ENCODE assay signal across 13 cellular contexts in the genomic region with DNA sequence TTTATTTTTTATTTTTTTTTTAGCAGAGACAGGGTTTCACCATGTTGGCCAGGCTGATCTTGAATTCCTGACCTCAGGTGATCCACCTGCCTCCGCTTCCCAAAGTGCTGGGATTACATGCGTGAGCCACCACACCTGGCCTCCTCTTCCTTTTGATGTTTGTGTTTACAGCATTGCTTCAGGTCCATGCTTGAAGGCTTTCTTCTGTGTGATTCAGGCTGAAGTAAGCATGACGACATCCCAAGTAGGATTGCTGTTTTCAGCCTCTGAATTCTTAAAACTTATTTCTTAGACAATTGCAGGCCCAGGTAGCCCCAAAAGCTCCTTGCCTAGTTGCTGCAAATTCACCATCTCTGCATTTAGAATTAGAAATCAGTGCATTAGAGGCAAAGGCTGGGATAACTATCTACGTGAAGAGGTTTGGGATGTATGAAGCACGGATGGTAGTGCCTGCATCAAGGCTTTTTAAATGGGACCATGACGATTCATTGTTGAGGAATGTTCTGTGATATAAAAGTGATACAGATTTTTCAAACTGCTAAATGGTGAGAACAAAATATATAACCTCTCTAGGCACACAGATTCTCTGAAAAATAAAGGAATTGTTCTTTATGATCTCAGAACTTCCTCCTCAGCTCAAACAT. TPM values are rescaled to one million over a fixed set of nuclear protein-coding genes. Genes with fewer than 3 reads are reported as not detected.
DNase-seq lines count a peak whose midpoint lies in the region; ATAC-seq and TF ChIP-seq lines count a peak whose summit lies in the region.
"Had no signal": no experiment of that assay in that cellular context is flagged by ENCODE, and none has a peak within 500 bp of the region (broad histone marks: within the 10 kb centered on the region; RNA-seq: fewer than 3 reads in every experiment).

No MANE protein-coding gene starts in this region.

- TF ChIP-seq POLR2A in adrenal gland (IDR thresholded peaks at IDR 0.05): no peak

- 60 to 74% (median 68%) methylated on average over 6 of the region's 6 CpGs for WGBS in adrenal gland, 4 donors

- peak overlapping the region in 2 of 3 donors; percentile 55 to 68 for H3K27ac Mint-ChIP-seq in CD4-positive, CD25-positive, alpha-beta regulatory T cell

- no peaks in the 10 kb centered on the region for H3K27me3 ChIP-seq in CD4-positive, CD25-positive, alpha-beta regulatory T cell (ENCODE audit: control insufficient read depth, insufficient read depth, low read length)
- H3K27me3 ChIP-seq in adrenal gland: no peaks in the 10 kb centered on the region
- no peaks in the 10 kb centered on the region for H3K27me3 ChIP-seq in mucosa of stomach (ENCODE audit: control insufficient read depth, insufficient read depth, low read length)
- H3K27me3 ChIP-seq in dorsolateral prefrontal cortex: no peaks in the 10 kb centered on the region
- H3K27me3 ChIP-seq: colonic mucosa had no signal

- peaks cover 8% of the 10 kb centered on the region for H3K36me3 Mint-ChIP-seq in CD4-positive, CD25-positive, alpha-beta regulatory T cell

- no peak overlapping the region for H3K4me3 ChIP-seq in CD4-positive, CD25-positive, alpha-beta regulatory T cell (ENCODE audit: low read depth, low read length)
- H3K4me3 ChIP-seq in adrenal gland (peak overlapping the region in 1 of 4 donors; percentile 95), mucosa of stomach (ENCODE audit: low read length) (no peak overlapping the region), dorsolateral prefrontal cortex (peak overlapping the region in 21 of 59 donors; percentile 3 to 100 (median 93))
- H3K4me3 ChIP-seq: colonic mucosa had no signal

- H3K9ac ChIP-seq in mucosa of stomach (ENCODE audit: low read length): peak overlapping the region; percentile 35

- H3K27ac ChIP-seq in CD4-positive, CD25-positive, alpha-beta regulatory T cell (ENCODE audit: insufficient read depth, low read length, poor library complexity, severe bottlenecking): no peak overlapping the region
- peak overlapping the region in 3 of 5 donors; percentile 46 to 100 (median 96) for H3K27ac ChIP-seq in adrenal gland
- H3K27ac ChIP-seq in dorsolateral prefrontal cortex: peak overlapping the region in 1 of 59 donors; percentile 18
- H3K27ac ChIP-seq: colonic mucosa had no signal

- H3K27me3 Mint-ChIP-seq in CD4-positive, CD25-positive, alpha-beta regulatory T cell: no peaks in the 10 kb centered on the region

- peaks cover 37 to 68% (median 49%) of the 10 kb centered on the region in 4 donors for H3K4me1 Mint-ChIP-seq in CD4-positive, CD25-positive, alpha-beta regulatory T cell

- H3K9me3 ChIP-seq in CD4-positive, CD25-positive, alpha-beta regulatory T cell (ENCODE audit: control insufficient read depth in 2 of 2, low read length in 2 of 2): no peaks in the 10 kb centered on the region
- H3K9me3 ChIP-seq in adrenal gland (replicated peaks in 1 of 3) (no peaks in the 10 kb centered on the region), mucosa of stomach (ENCODE audit: control insufficient read depth, low read length) (no peaks in the 10 kb centered on the region)
- H3K9me3 ChIP-seq: colonic mucosa had no signal

- TF ChIP-seq CTCF in adrenal gland (IDR thresholded peaks at IDR 0.05): no peak
- TF ChIP-seq CTCF in dorsolateral prefrontal cortex (IDR thresholded peaks at IDR 0.05 in 54 of 56, conservative IDR thresholded peaks at IDR 0.05 in 2 of 56; ENCODE audit: low read depth in 1 of 56, partially characterized antibody in 56 of 56): no peak

- ATAC-seq in CD4-positive, CD25-positive, alpha-beta regulatory T cell (ENCODE audit: low read depth in 2 of 2): no peak
- ATAC-seq in GM21423 (IDR thresholded peaks at IDR 0.05; ENCODE audit: unreplicated experiment): no peak
- ATAC-seq: right cardiac atrium had no signal

- H3K9me3 Mint-ChIP-seq in CD4-positive, CD25-positive, alpha-beta regulatory T cell: peaks cover 0 to 1% (median 0%) of the 10 kb centered on the region in 7 donors

- DNase-seq in CD4-positive, CD25-positive, alpha-beta regulatory T cell: no peak
- DNase-seq in HPDE6-E6E7 (ENCODE audit: extremely low spot score) (peak; percentile 55), adrenal gland (no peak), dorsolateral prefrontal cortex (no peak), T1000 (lab: John Stamatoyannopoulos, UW) (no peak), anterior cingulate cortex (lab: John Stamatoyannopoulos, UW) (no peak)
- DNase-seq: activated CD8-positive, alpha-beta memory T cell treated with anti-CD3 and anti-CD28 coated beads, Interleukin-2, amount 50 U/mL, for 48 hours; colonic mucosa; DMS 273 treated with DMSO at 0.1 percent for 48 hours; NCI-H1417; right cardiac atrium had no signal

- no peaks in the 10 kb centered on the region for H3K36me3 ChIP-seq in CD4-positive, CD25-positive, alpha-beta regulatory T cell (ENCODE audit: control insufficient read depth, insufficient read depth, low read length)
- H3K36me3 ChIP-seq in adrenal gland (replicated peaks in 1 of 2) (no peaks in the 10 kb centered on the region), mucosa of stomach (ENCODE audit: control insufficient read depth, insufficient read depth, low read length) (no peaks in the 10 kb centered on the region)
- H3K36me3 ChIP-seq: colonic mucosa had no signal

- intact Hi-C loops in adrenal gland (cut with DNase I): loop anchor here in 1 of 2 donors (5.0 kb wide), 1 partner anchor 94 kb away; no protein-coding TSS in a partner anchor
- intact Hi-C loops in dorsolateral prefrontal cortex (cut with DNase I): loop anchor here in 1 of 2 donors (10.0 kb wide), 1 partner anchor 81 kb away; a partner anchor contains a TSS

- H3K4me1 ChIP-seq in CD4-positive, CD25-positive, alpha-beta regulatory T cell (ENCODE audit: control insufficient read depth, insufficient read depth, low read length, poor library complexity, severe bottlenecking): peaks cover 41% of the 10 kb centered on the region
- peaks cover 33 to 56% of the 10 kb centered on the region in 2 donors for H3K4me1 ChIP-seq in adrenal gland (replicated peaks in 1 of 2)
- peaks cover 20% of the 10 kb centered on the region for H3K4me1 ChIP-seq in mucosa of stomach (ENCODE audit: control insufficient read depth, insufficient read depth, low read length)

- peak overlapping the region; percentile 51 to 81 (median 56) for H3K4me3 Mint-ChIP-seq in CD4-positive, CD25-positive, alpha-beta regulatory T cell

RNA-seq across cellular contexts. Expression of a gene that starts 3.0 kb away (rescaled TPM):
- 170 TPM for total RNA-seq in CD4-positive, CD25-positive, alpha-beta regulatory T cell
- polyA plus RNA-seq in CD4-positive, CD25-positive, alpha-beta regulatory T cell: 10 to 100 TPM; 25.9 to 44.3 (median 32.5) TPM
- 100 to 1,000 TPM in 2 of 8 donors, 10 to 100 TPM in 6; 41.9 to 178 (median 72.3) TPM for total RNA-seq in adrenal gland
- 100 to 1,000 TPM in 1 of 3 donors, 10 to 100 TPM in 2; 25.4 to 171 (median 27.8) TPM for polyA plus RNA-seq in adrenal gland
- total RNA-seq in dorsolateral prefrontal cortex: 10 to 100 TPM; 35.2 to 73.6 (median 57.5) TPM

RNA-seq across cellular contexts. Expression of a gene that starts 29.2 kb away (rescaled TPM):
- total RNA-seq in CD4-positive, CD25-positive, alpha-beta regulatory T cell: 276 TPM
- polyA plus RNA-seq in CD4-positive, CD25-positive, alpha-beta regulatory T cell: 100 to 1,000 TPM; 113 to 129 (median 121) TPM
- 100 to 1,000 TPM; 376 to 735 (median 501) TPM for total RNA-seq in adrenal gland
- 1,000 to 10,000 TPM in 1 of 3 donors, 100 to 1,000 TPM in 1, 10 to 100 TPM in 1; 92.3 to 1,206 (median 155) TPM for polyA plus RNA-seq in adrenal gland
- 100 to 1,000 TPM; 167 to 280 (median 215) TPM for total RNA-seq in dorsolateral prefrontal cortex
